ENCODE assay signal across 15 cellular contexts in the genomic region with DNA sequence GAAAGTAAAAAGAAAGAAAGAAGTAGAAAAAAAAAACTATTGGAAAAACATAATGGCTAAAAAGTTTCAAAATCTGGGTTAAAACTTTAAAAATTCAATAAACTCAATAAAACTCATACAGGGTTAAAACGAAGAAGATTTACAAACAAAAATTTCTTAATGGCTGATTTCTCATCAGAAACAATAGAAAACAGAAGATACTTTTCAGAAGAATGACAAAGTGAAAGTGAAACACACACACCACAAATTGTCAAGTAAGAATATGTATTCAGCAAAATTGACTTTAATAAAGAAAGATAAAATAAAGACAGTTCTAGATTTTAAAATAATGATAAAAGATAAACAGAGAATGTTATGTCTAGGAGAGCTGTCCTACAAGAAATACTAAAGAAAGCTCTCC.
DNase-seq lines count a peak whose midpoint lies in the region; ATAC-seq, FAIRE-seq and TF ChIP-seq lines count a peak whose summit lies in the region.
"Had no signal": no experiment of that assay in that cellular context is flagged by ENCODE, and none has a peak within 500 bp of the region (broad histone marks: within the 10 kb centered on the region; RNA-seq: fewer than 3 reads in every experiment).

No MANE protein-coding gene starts in this region.

- H3K4me3 Mint-ChIP-seq in CD4-positive, alpha-beta memory T cell: peak overlapping the region; percentile 27 to 79 (median 53)
- peak overlapping the region; percentile 38 for H3K4me3 Mint-ChIP-seq in activated naive CD8-positive, alpha-beta T cell
- H3K4me3 Mint-ChIP-seq: neural progenitor cell had no signal

- TF ChIP-seq POLR2A in GM18505 (IDR thresholded peaks at IDR 0.05; ENCODE audit: borderline replicate concordance, extremely low read depth, insufficient read depth, insufficient read length): no peak

- H4K20me1 ChIP-seq in KMS-11 (ENCODE audit: insufficient read depth): no peaks in the 10 kb centered on the region

- no peaks in the 10 kb centered on the region for H3K9me3 ChIP-seq in CD4-positive, alpha-beta memory T cell (ENCODE audit: control insufficient read depth in 1 of 2, low read length in 2 of 2)
- H3K9me3 ChIP-seq in kidney (ENCODE audit: control insufficient read depth in 1 of 2, low read length in 2 of 2): no peaks in the 10 kb centered on the region
- H3K9me3 ChIP-seq: Caco-2, Peyer's patch had no signal

- TF ChIP-seq CTCF in KMS-11 (conservative IDR thresholded peaks at IDR 0.05; ENCODE audit: low read depth, low read length) (no peak), kidney (IDR thresholded peaks at IDR 0.05; ENCODE audit: borderline replicate concordance, extremely low read depth, insufficient read depth) (no peak)

- CTCF ChIA-PET in CD4-positive, alpha-beta memory T cell (lab: Charles Lee; ENCODE audit: partially characterized antibody): no interaction called here

- H3K4me1 Mint-ChIP-seq in CD4-positive, alpha-beta memory T cell: peaks cover 0 to 9% (median 7%) of the 10 kb centered on the region in 4 donors
- peaks cover 12% of the 10 kb centered on the region for H3K4me1 Mint-ChIP-seq in activated naive CD8-positive, alpha-beta T cell (ENCODE audit: low read depth)
- H3K4me1 Mint-ChIP-seq: neural progenitor cell had no signal

- H3K36me3 Mint-ChIP-seq in CD4-positive, alpha-beta memory T cell: no peaks in the 10 kb centered on the region
- no peaks in the 10 kb centered on the region for H3K36me3 Mint-ChIP-seq in activated naive CD8-positive, alpha-beta T cell
- H3K36me3 Mint-ChIP-seq: neural progenitor cell had no signal

- no peaks in the 10 kb centered on the region for H3K27me3 ChIP-seq in CD4-positive, alpha-beta memory T cell (ENCODE audit: insufficient read depth, low read length)
- H3K27me3 ChIP-seq in KMS-11 (ENCODE audit: insufficient read depth, low read depth): no peaks in the 10 kb centered on the region
- H3K27me3 ChIP-seq: neural progenitor cell, Peyer's patch had no signal

- no peak overlapping the region for H2AFZ ChIP-seq in KMS-11 (ENCODE audit: low read depth)
- H2AFZ ChIP-seq: neural progenitor cell had no signal

- no peak overlapping the region for H3K4me3 ChIP-seq in CD4-positive, alpha-beta memory T cell (ENCODE audit: low read length in 2 of 2)
- H3K4me3 ChIP-seq in KMS-11 (IDR thresholded peaks at IDR 0.05; ENCODE audit: insufficient read depth, low read depth, low read length) (no peak overlapping the region), kidney (ENCODE audit: low read length in 2 of 2) (no peak overlapping the region)
- H3K4me3 ChIP-seq: neural progenitor cell, Peyer's patch had no signal

- POLR2A ChIA-PET in CD4-positive, alpha-beta memory T cell (lab: Charles Lee; ENCODE audit: partially characterized antibody): interaction anchor here (0.8 kb wide), 1 partner anchor 30 kb away, joined by 4 read pairs; no protein-coding TSS in a partner anchor

- no peaks in the 10 kb centered on the region for H3K27me3 Mint-ChIP-seq in CD4-positive, alpha-beta memory T cell
- H3K27me3 Mint-ChIP-seq in activated naive CD8-positive, alpha-beta T cell: no peaks in the 10 kb centered on the region

- peak; percentile 79 for FAIRE-seq in kidney (lab: Jason Lieb, UNC)

- ATAC-seq in GM21528 (IDR thresholded peaks at IDR 0.05; ENCODE audit: low FRiP score, unreplicated experiment) (no peak), GM18505 (IDR thresholded peaks at IDR 0.05; ENCODE audit: unreplicated experiment) (no peak)

- intact Hi-C loops in CD4-positive, alpha-beta memory T cell (cut with micrococcal nuclease): loop anchor here (2.0 kb wide), 1 partner anchor 31 kb away; no protein-coding TSS in a partner anchor
- intact Hi-C loops in kidney (cut with DNase I): no loop called here

- H3K4me2 ChIP-seq in KMS-11: peak overlapping the region; percentile 27; the same call in 1 of the 2 replicates
- H3K4me2 ChIP-seq: neural progenitor cell had no signal

- peak in 3 of 5 donors; percentile 2 to 13 (median 6) for DNase-seq in CD4-positive, alpha-beta memory T cell
- DNase-seq in kidney (no peak), SKM-1 (lab: John Stamatoyannopoulos, UW; ENCODE audit: unreplicated experiment) (no peak), NCI-H2171 treated with DMSO at 0.1 percent for 48 hours (lab: John Stamatoyannopoulos, UW) (no peak)
- DNase-seq: activated CD4-positive, CD25-positive, alpha-beta regulatory T cell; activated naive CD4-positive, alpha-beta T cell; Caco-2; effector memory CD4-positive, alpha-beta T cell; NCI-H2029; Peyer's patch had no signal

- H3K9me3 Mint-ChIP-seq in CD4-positive, alpha-beta memory T cell: no peaks in the 10 kb centered on the region
- no peaks in the 10 kb centered on the region for H3K9me3 Mint-ChIP-seq in activated naive CD8-positive, alpha-beta T cell (ENCODE audit: low read depth)
- H3K9me3 Mint-ChIP-seq: neural progenitor cell had no signal

- peaks cover 5% of the 10 kb centered on the region for H3K4me1 ChIP-seq in CD4-positive, alpha-beta memory T cell (ENCODE audit: insufficient read depth, low read length)
- H3K4me1 ChIP-seq in KMS-11 (ENCODE audit: low read depth, poor library complexity, severe bottlenecking) (peaks cover 11% of the 10 kb centered on the region), kidney (ENCODE audit: control insufficient read depth in 1 of 2, insufficient read depth in 1 of 2, low read depth in 1 of 2, low read length in 2 of 2) (no peaks in the 10 kb centered on the region)
- H3K4me1 ChIP-seq: Caco-2, neural progenitor cell, Peyer's patch had no signal

- no peak overlapping the region for H3K27ac ChIP-seq in CD4-positive, alpha-beta memory T cell (ENCODE audit: low read depth, low read length)
- no peak overlapping the region for H3K27ac ChIP-seq in KMS-11
- H3K27ac ChIP-seq in kidney (ENCODE audit: low read depth in 2 of 2, low read length in 2 of 2): no peak overlapping the region
- H3K27ac ChIP-seq: neural progenitor cell, Peyer's patch had no signal

- H3K27ac Mint-ChIP-seq in CD4-positive, alpha-beta memory T cell: peak overlapping the region in 1 of 7 donors; percentile 33
- H3K27ac Mint-ChIP-seq in activated naive CD8-positive, alpha-beta T cell: no peak overlapping the region
- H3K27ac Mint-ChIP-seq: neural progenitor cell had no signal

- H3K36me3 ChIP-seq in CD4-positive, alpha-beta memory T cell (ENCODE audit: insufficient read depth, low read length): no peaks in the 10 kb centered on the region
- no peaks in the 10 kb centered on the region for H3K36me3 ChIP-seq in KMS-11 (ENCODE audit: insufficient read depth)
- H3K36me3 ChIP-seq in kidney (ENCODE audit: control insufficient read depth in 1 of 2, insufficient read depth in 2 of 2, low read length in 2 of 2): no peaks in the 10 kb centered on the region
- H3K36me3 ChIP-seq: neural progenitor cell, Peyer's patch had no signal

- no peak overlapping the region for H3K9ac ChIP-seq in KMS-11
- H3K9ac ChIP-seq in kidney (ENCODE audit: low read length in 2 of 2): no peak overlapping the region
- H3K9ac ChIP-seq: neural progenitor cell had no signal

- H3K79me2 ChIP-seq in KMS-11 (ENCODE audit: insufficient read depth, low read depth): no peaks in the 10 kb centered on the region

Comparison
In these comparisons a context has a peak if more than half of its experiments do, and no peak if none do; other contexts are left out.
1. DNase-seq: peak in CD4-positive, alpha-beta memory T cell (3 of 5); none in kidney (single experiment), SKM-1 (single experiment) and NCI-H2171 treated with DMSO at 0.1 percent for 48 hours (single experiment).